ENCODE assay signal across 1 cellular context in genomic region chr6:108558372-108559096, GRCh38.
TF ChIP-seq lines count a peak whose summit lies in the region.

No MANE protein-coding gene starts in this region.

TF ChIP-seq in K562, 482 proteins besides CTCF, POLR2A, EP300 and RAD21 (continued from another document and continues in another):
- TF ChIP-seq, protein P1, sequence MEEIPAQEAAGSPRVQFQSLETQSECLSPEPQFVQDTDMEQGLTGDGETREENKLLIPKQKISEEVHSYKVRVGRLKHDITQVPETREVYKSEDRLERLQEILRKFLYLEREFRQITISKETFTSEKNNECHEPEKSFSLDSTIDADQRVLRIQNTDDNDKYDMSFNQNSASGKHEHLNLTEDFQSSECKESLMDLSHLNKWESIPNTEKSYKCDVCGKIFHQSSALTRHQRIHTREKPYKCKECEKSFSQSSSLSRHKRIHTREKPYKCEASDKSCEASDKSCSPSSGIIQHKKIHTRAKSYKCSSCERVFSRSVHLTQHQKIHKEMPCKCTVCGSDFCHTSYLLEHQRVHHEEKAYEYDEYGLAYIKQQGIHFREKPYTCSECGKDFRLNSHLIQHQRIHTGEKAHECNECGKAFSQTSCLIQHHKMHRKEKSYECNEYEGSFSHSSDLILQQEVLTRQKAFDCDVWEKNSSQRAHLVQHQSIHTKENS (CRISPR knock-in tag; IDR thresholded peaks at IDR 0.05): no peak
- peak; percentile 97 for TF ChIP-seq NEUROD1 (IDR thresholded peaks at IDR 0.05; ENCODE audit: borderline replicate concordance, low read depth, low read length, partially characterized antibody)
- peak; percentile 4 to 24; a peak in 1 of 4 replicates for TF ChIP-seq SIN3A (IDR thresholded peaks at IDR 0.05; ENCODE audit: borderline replicate concordance in 2 of 2, control insufficient read depth in 1 of 2, low read depth in 2 of 2, low read length in 2 of 2)
- no peak for TF ChIP-seq FOXM1 (IDR thresholded peaks at IDR 0.05; ENCODE audit: low read depth)
- TF ChIP-seq FOXM1 (CRISPR knock-in tag; IDR thresholded peaks at IDR 0.05; ENCODE audit: low read depth): no peak
- TF ChIP-seq NR0B1 (IDR thresholded peaks at IDR 0.05; ENCODE audit: partially characterized antibody): no peak
- peak; percentile 2 for TF ChIP-seq MAFK (IDR thresholded peaks at IDR 0.05; ENCODE audit: low read length)
- no peak for TF ChIP-seq NBN (IDR thresholded peaks at IDR 0.05; ENCODE audit: low read depth)
- no peak for TF ChIP-seq DPF2 (IDR thresholded peaks at IDR 0.05)
- TF ChIP-seq TOE1 (IDR thresholded peaks at IDR 0.05; ENCODE audit: borderline replicate concordance): peak; percentile 63; the same call in 1 of the 2 replicates
- no peak for TF ChIP-seq TOE1 (CRISPR knock-in tag; IDR thresholded peaks at IDR 0.05; ENCODE audit: borderline replicate concordance, low read depth)
- TF ChIP-seq HSF4 (CRISPR knock-in tag; IDR thresholded peaks at IDR 0.05; ENCODE audit: borderline replicate concordance): no peak
- TF ChIP-seq POLR2H (tag; IDR thresholded peaks at IDR 0.05; ENCODE audit: low read depth): no peak
- no peak for TF ChIP-seq ZNF695 (CRISPR knock-in tag; IDR thresholded peaks at IDR 0.05)
- TF ChIP-seq, protein P2, sequence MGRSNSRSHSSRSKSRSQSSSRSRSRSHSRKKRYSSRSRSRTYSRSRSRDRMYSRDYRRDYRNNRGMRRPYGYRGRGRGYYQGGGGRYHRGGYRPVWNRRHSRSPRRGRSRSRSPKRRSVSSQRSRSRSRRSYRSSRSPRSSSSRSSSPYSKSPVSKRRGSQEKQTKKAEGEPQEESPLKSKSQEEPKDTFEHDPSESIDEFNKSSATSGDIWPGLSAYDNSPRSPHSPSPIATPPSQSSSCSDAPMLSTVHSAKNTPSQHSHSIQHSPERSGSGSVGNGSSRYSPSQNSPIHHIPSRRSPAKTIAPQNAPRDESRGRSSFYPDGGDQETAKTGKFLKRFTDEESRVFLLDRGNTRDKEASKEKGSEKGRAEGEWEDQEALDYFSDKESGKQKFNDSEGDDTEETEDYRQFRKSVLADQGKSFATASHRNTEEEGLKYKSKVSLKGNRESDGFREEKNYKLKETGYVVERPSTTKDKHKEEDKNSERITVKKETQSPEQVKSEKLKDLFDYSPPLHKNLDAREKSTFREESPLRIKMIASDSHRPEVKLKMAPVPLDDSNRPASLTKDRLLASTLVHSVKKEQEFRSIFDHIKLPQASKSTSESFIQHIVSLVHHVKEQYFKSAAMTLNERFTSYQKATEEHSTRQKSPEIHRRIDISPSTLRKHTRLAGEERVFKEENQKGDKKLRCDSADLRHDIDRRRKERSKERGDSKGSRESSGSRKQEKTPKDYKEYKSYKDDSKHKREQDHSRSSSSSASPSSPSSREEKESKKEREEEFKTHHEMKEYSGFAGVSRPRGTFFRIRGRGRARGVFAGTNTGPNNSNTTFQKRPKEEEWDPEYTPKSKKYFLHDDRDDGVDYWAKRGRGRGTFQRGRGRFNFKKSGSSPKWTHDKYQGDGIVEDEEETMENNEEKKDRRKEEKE (IDR thresholded peaks at IDR 0.05; ENCODE audit: borderline replicate concordance in 1 of 2, control insufficient read depth in 1 of 2, low read depth in 2 of 2, low read length in 1 of 2): no peak
- no peak for TF ChIP-seq TARDBP (IDR thresholded peaks at IDR 0.05)
- no peak for TF ChIP-seq ZNF23 (CRISPR knock-in tag; IDR thresholded peaks at IDR 0.05)
- TF ChIP-seq NFXL1 (CRISPR knock-in tag; IDR thresholded peaks at IDR 0.05): no peak
- 0 out of 2 replicates have a peak, but pooled peaks have one; percentile 40 for TF ChIP-seq ZNF165 (CRISPR knock-in tag; IDR thresholded peaks at IDR 0.05; ENCODE audit: borderline replicate concordance)
- TF ChIP-seq, protein P3, sequence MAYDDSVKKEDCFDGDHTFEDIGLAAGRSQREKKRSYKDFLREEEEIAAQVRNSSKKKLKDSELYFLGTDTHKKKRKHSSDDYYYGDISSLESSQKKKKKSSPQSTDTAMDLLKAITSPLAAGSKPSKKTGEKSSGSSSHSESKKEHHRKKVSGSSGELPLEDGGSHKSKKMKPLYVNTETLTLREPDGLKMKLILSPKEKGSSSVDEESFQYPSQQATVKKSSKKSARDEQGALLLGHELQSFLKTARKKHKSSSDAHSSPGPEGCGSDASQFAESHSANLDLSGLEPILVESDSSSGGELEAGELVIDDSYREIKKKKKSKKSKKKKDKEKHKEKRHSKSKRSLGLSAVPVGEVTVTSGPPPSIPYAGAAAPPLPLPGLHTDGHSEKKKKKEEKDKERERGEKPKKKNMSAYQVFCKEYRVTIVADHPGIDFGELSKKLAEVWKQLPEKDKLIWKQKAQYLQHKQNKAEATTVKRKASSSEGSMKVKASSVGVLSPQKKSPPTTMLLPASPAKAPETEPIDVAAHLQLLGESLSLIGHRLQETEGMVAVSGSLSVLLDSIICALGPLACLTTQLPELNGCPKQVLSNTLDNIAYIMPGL (CRISPR knock-in tag; IDR thresholded peaks at IDR 0.05): no peak
- no peak for TF ChIP-seq POLR2AphosphoS2 (IDR thresholded peaks at IDR 0.05; ENCODE audit: low read length)
- TF ChIP-seq PHF8 (IDR thresholded peaks at IDR 0.05; ENCODE audit: borderline replicate concordance, low read length): no peak
- TF ChIP-seq, protein P4, sequence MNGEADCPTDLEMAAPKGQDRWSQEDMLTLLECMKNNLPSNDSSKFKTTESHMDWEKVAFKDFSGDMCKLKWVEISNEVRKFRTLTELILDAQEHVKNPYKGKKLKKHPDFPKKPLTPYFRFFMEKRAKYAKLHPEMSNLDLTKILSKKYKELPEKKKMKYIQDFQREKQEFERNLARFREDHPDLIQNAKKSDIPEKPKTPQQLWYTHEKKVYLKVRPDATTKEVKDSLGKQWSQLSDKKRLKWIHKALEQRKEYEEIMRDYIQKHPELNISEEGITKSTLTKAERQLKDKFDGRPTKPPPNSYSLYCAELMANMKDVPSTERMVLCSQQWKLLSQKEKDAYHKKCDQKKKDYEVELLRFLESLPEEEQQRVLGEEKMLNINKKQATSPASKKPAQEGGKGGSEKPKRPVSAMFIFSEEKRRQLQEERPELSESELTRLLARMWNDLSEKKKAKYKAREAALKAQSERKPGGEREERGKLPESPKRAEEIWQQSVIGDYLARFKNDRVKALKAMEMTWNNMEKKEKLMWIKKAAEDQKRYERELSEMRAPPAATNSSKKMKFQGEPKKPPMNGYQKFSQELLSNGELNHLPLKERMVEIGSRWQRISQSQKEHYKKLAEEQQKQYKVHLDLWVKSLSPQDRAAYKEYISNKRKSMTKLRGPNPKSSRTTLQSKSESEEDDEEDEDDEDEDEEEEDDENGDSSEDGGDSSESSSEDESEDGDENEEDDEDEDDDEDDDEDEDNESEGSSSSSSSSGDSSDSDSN (IDR thresholded peaks at IDR 0.05; ENCODE audit: borderline replicate concordance in 1 of 2, low read depth in 2 of 2, low read length in 2 of 2): 0 out of 4 replicates have a peak, but pooled peaks of 1 of the 2 experiments have one; percentile 68
- TF ChIP-seq SMARCA5 (IDR thresholded peaks at IDR 0.05): no peak
- 0 out of 2 replicates have a peak, but pooled peaks have one; percentile 14 for TF ChIP-seq ATF4 (CRISPR knock-in tag; IDR thresholded peaks at IDR 0.05)
- TF ChIP-seq NR4A1 (CRISPR knock-in tag; IDR thresholded peaks at IDR 0.05): no peak
- TF ChIP-seq NR4A1 (tag; IDR thresholded peaks at IDR 0.05): no peak
- no peak for TF ChIP-seq NR1H2 (CRISPR knock-in tag; IDR thresholded peaks at IDR 0.05)
- TF ChIP-seq TEAD4 (IDR thresholded peaks at IDR 0.05; ENCODE audit: low read length): no peak
- no peak for TF ChIP-seq TEAD4 (CRISPR knock-in tag; IDR thresholded peaks at IDR 0.05; ENCODE audit: borderline replicate concordance)
- no peak for TF ChIP-seq KAT2B (IDR thresholded peaks at IDR 0.05; ENCODE audit: low read depth, low read length)
- TF ChIP-seq BRCA1 (IDR thresholded peaks at IDR 0.05): no peak
- no peak for TF ChIP-seq BRCA1 (CRISPR knock-in tag; IDR thresholded peaks at IDR 0.05)
- TF ChIP-seq FOXA1 (IDR thresholded peaks at IDR 0.05; ENCODE audit: borderline replicate concordance): no peak
- TF ChIP-seq, protein P5, sequence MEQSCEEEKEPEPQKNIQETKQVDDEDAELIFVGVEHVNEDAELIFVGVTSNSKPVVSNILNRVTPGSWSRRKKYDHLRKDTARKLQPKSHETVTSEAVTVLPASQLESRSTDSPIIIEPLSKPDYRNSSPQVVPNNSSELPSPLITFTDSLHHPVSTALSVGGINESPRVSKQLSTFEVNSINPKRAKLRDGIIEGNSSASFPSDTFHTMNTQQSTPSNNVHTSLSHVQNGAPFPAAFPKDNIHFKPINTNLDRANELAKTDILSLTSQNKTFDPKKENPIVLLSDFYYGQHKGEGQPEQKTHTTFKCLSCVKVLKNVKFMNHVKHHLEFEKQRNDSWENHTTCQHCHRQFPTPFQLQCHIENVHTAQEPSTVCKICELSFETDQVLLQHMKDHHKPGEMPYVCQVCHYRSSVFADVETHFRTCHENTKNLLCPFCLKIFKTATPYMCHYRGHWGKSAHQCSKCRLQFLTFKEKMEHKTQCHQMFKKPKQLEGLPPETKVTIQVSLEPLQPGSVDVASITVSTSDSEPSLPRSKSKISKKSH (CRISPR knock-in tag; IDR thresholded peaks at IDR 0.05): no peak
- TF ChIP-seq ZNF436 (CRISPR knock-in tag; IDR thresholded peaks at IDR 0.05): no peak
- TF ChIP-seq KLF16 (IDR thresholded peaks at IDR 0.05): no peak
- TF ChIP-seq MLLT1 (IDR thresholded peaks at IDR 0.05): no peak
- no peak for TF ChIP-seq ZNF57 (CRISPR knock-in tag; IDR thresholded peaks at IDR 0.05)
- 0 out of 2 replicates have a peak, but pooled peaks have one; percentile 1 for TF ChIP-seq NFRKB (IDR thresholded peaks at IDR 0.05; ENCODE audit: low read depth)
- no peak for TF ChIP-seq CAMTA2 (CRISPR knock-in tag; conservative IDR thresholded peaks at IDR 0.05)
- TF ChIP-seq MIER1 (IDR thresholded peaks at IDR 0.05; ENCODE audit: low read depth): no peak
- no peak for TF ChIP-seq SNIP1 (IDR thresholded peaks at IDR 0.05; ENCODE audit: low read depth)
- TF ChIP-seq CBX3 (IDR thresholded peaks at IDR 0.05; ENCODE audit: borderline replicate concordance in 1 of 2, low read length in 2 of 2): no peak
- TF ChIP-seq TCF7L2 (IDR thresholded peaks at IDR 0.05; ENCODE audit: low read depth, low read length): no peak
- TF ChIP-seq, protein P6, sequence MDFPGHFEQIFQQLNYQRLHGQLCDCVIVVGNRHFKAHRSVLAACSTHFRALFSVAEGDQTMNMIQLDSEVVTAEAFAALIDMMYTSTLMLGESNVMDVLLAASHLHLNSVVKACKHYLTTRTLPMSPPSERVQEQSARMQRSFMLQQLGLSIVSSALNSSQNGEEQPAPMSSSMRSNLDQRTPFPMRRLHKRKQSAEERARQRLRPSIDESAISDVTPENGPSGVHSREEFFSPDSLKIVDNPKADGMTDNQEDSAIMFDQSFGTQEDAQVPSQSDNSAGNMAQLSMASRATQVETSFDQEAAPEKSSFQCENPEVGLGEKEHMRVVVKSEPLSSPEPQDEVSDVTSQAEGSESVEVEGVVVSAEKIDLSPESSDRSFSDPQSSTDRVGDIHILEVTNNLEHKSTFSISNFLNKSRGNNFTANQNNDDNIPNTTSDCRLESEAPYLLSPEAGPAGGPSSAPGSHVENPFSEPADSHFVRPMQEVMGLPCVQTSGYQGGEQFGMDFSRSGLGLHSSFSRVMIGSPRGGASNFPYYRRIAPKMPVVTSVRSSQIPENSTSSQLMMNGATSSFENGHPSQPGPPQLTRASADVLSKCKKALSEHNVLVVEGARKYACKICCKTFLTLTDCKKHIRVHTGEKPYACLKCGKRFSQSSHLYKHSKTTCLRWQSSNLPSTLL (IDR thresholded peaks at IDR 0.05): no peak
- TF ChIP-seq ZNF277 (CRISPR knock-in tag; IDR thresholded peaks at IDR 0.05; ENCODE audit: borderline replicate concordance): no peak
- TF ChIP-seq SMARCC2 (IDR thresholded peaks at IDR 0.05; ENCODE audit: low read depth): no peak
